Comparison of ENCODE assay signal across 1 cellular context in genomic region chr22:40276877-40277823, GRCh38.
TF ChIP-seq lines count a peak whose summit lies in the region.

No MANE protein-coding gene starts in this region.

TF ChIP-seq in WTC11, 78 proteins besides CTCF, POLR2A, EP300 and RAD21 (continued from another document):
- TF ChIP-seq ATF2 (CRISPR knock-in tag; IDR thresholded peaks at IDR 0.05; ENCODE audit: borderline replicate concordance, low read depth): no peak
- no peak for TF ChIP-seq STAT6 (CRISPR knock-in tag; conservative IDR thresholded peaks at IDR 0.05; ENCODE audit: low read depth)
- no peak for TF ChIP-seq MAX (CRISPR knock-in tag; IDR thresholded peaks at IDR 0.05)
- no peak for TF ChIP-seq JUN (CRISPR knock-in tag; IDR thresholded peaks at IDR 0.05)
- no peak for TF ChIP-seq HMGA2 (CRISPR knock-in tag; IDR thresholded peaks at IDR 0.05)
- TF ChIP-seq ZMAT4 (CRISPR knock-in tag; IDR thresholded peaks at IDR 0.05): no peak
- no peak for TF ChIP-seq TEAD4 (CRISPR knock-in tag; IDR thresholded peaks at IDR 0.05)
